ENCODE assay signal across 15 cellular contexts in the genomic region with DNA sequence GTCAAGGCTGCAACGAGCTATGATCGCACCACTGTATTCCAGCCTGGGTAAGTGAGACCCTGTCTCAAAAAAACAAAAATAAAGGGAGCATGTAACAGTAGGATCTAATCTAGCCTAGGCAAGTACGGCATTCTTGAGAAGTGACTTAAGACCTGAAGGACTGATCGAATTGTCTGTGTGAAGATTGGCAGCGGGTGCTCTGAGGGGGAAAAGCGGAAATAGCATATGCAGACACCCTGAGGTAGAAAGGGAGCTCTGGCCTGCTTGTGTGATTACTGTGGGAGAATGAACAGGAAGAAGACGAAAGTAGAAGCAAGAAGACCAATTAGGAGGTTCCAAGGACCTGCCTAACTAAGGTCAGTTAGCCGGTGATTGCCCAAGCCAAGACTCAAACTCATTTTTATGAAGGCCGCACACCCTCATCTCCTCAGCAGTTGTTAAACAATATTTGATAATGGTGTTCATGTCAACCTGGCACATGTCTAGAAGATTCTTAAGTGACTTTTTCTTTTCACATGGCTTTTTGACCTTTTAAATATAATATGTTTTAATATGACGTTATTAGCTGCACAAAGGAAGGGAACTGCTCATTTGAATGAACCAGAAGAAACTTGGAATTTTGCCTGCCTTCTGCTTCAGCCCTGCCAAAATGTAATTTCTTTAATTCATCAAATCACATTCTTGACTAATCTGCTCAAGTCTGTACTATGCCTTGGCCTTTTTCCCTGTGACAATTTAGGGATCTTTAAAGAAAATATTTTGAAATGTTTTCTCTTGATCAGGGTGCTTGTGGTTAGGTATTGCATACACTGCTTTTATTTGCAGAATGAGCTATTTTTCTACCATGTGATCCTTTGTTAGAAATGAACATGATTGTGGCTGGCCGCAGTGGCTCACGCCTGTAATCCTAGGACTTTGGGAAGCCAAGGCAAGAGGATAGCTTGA. TPM values are rescaled to one million over a fixed set of nuclear protein-coding genes. Genes with fewer than 3 reads are reported as not detected.
DNase-seq lines count a peak whose midpoint lies in the region; ATAC-seq and TF ChIP-seq lines count a peak whose summit lies in the region.
"Had no signal": no experiment of that assay in that cellular context is flagged by ENCODE, and none has a peak within 500 bp of the region (broad histone marks: within the 10 kb centered on the region; RNA-seq: fewer than 3 reads in every experiment).

No MANE protein-coding gene starts in this region.

- H3K9me3 ChIP-seq in adipocyte (ENCODE audit: control insufficient read depth, low read length) = no peaks in the 10 kb centered on the region
- H3K9me3 ChIP-seq: colonic mucosa, thoracic aorta had no signal

- H3K36me3 ChIP-seq in adipocyte (ENCODE audit: control insufficient read depth, insufficient read depth, low read length, severe bottlenecking) = no peaks in the 10 kb centered on the region
- H3K36me3 ChIP-seq: colonic mucosa, thoracic aorta had no signal

- H3K4me3 ChIP-seq in adipocyte (ENCODE audit: low read length) (no peak overlapping the region), epithelial cell of esophagus (ENCODE audit: low read length) (no peak overlapping the region)
- H3K4me3 ChIP-seq: colonic mucosa, GM12878, smooth muscle cell, thoracic aorta had no signal

- ATAC-seq in left cardiac atrium (peak; percentile 54 to 58), sciatic nerve (peak; percentile 45)
- ATAC-seq: activated naive CD8-positive, alpha-beta T cell treated with anti-CD3 and anti-CD28 coated beads, Interleukin-2, amount 50 U/mL, for 24 hours; GM12878 had no signal

- no peak overlapping the region for H3K9ac ChIP-seq in adipocyte (ENCODE audit: low read length)

- TF ChIP-seq CTCF in epithelial cell of esophagus (IDR thresholded peaks at IDR 0.05; ENCODE audit: insufficient read depth, low read depth, low read length, missing control alignments) = no peak

- no peaks in the 10 kb centered on the region for H3K27me3 ChIP-seq in adipocyte (replicated peaks; ENCODE audit: control insufficient read depth, insufficient read depth, low read length)
- H3K27me3 ChIP-seq: colonic mucosa had no signal

- H3K4me1 ChIP-seq in adipocyte (ENCODE audit: control insufficient read depth, insufficient read depth, low read length) = peaks cover 18% of the 10 kb centered on the region

- intact Hi-C loops in left cardiac atrium (cut with DNase I) = loop anchor here in 1 of 2 donors (10.0 kb wide), 1 partner anchor 147 kb away; no protein-coding TSS in a partner anchor
- intact Hi-C loops in sciatic nerve (cut with DNase I) = no loop called here

- DNase-seq in adipocyte (ENCODE audit: low read depth) = peak; percentile 47
- DNase-seq in epithelial cell of esophagus (ENCODE audit: low read depth) = peak; percentile 49
- DNase-seq in left cardiac atrium = no peak
- DNase-seq in sciatic nerve (ENCODE audit: low spot score) = no peak
- no peak for DNase-seq in stimulated activated CD4-positive, alpha-beta T cell treated with anti-CD3 and anti-CD28 coated beads, Interleukin-4, amount 100 ng/mL, for 4 hours
- no peak for DNase-seq in globus pallidus (ENCODE audit: low spot score)
- DNase-seq in SKM-1 treated with dmso at 0.1 percent for 144 hours (lab: John Stamatoyannopoulos, UW; ENCODE audit: unreplicated experiment) = no peak
- DNase-seq: activated CD8-positive, alpha-beta memory T cell treated with anti-CD3 and anti-CD28 coated beads for 24 hours; activated naive CD8-positive, alpha-beta T cell treated with anti-CD3 and anti-CD28 coated beads, Interleukin-2, amount 50 U/mL, for 24 hours; colonic mucosa; GDM1; NCI-H146 had no signal

RNA-seq across cellular contexts. Expression of gene KANK1, which starts 47.8 kb away (rescaled TPM):
- total RNA-seq in left cardiac atrium (100 to 1,000 TPM; 110 to 137 TPM), sciatic nerve (42.1 TPM)

Comparison
In these comparisons a context has a peak if more than half of its experiments do, and no peak if none do; other contexts are left out.
1. DNase-seq: peak in adipocyte (single experiment) and epithelial cell of esophagus (single experiment); none in left cardiac atrium (single experiment), sciatic nerve (single experiment), stimulated activated CD4-positive, alpha-beta T cell treated with anti-CD3 and anti-CD28 coated beads, Interleukin-4, amount 100 ng/mL, for 4 hours (0 of 2), globus pallidus (single experiment) and SKM-1 treated with dmso at 0.1 percent for 144 hours (single experiment).